In the genomic region with DNA sequence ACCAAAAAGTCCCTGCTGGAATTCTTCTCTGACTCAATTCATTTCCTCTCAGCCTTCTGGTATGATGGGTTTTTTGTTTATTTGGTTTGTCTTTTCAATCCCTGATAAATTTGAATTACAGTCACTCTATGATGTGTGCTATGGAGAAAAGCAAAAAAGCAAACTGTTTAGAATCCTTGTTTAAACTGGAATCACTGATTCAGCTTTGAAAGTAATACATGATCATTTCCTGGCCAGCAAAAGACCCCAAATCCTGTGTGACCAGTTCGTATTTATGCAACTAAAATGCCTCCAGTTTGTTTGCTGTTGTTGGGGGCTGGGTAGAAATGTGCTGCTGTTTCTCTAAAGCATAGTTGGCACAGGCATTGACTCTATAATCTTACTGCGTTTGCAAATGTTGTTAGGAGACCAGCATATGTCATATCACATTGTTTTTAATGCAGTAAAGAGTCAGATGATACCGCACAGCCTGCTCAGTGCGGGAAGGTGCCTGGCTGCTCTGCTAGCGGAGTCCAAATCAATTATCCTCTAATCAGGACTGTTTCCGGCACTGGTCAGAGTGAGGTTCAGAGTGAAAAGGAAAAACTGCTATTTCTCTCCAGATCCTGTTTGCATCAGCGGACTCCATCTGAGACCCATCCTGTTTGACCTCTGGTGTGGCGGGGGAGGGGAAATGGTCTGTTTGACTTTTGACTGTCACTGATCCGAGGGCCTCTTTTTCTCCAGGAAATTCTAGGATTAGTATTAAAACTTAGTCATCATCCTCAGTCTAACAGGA, we compare ENCODE assay signal across 11 cellular contexts. TPM values are rescaled to one million over a fixed set of nuclear protein-coding genes. Genes with fewer than 3 reads are reported as not detected.
DNase-seq lines count a peak whose midpoint lies in the region; TF ChIP-seq lines count a peak whose summit lies in the region.
"Had no signal": no experiment of that assay in that cellular context is flagged by ENCODE, and none has a peak within 500 bp of the region (broad histone marks: within the 10 kb centered on the region; RNA-seq: fewer than 3 reads in every experiment).

No MANE protein-coding gene starts in this region.

- 50% methylated on average over 9 of the region's 9 CpGs for WGBS in esophagus muscularis mucosa

- TF ChIP-seq CTCF in C4-2B (conservative IDR thresholded peaks at IDR 0.05) (no peak), esophagus muscularis mucosa (IDR thresholded peaks at IDR 0.05) (no peak), nephron (IDR thresholded peaks at IDR 0.05; ENCODE audit: unreplicated experiment in 3 of 3) (no peak)

- no peaks in the 10 kb centered on the region for H3K36me3 ChIP-seq in esophagus muscularis mucosa

- DNase-seq in NCI-H82 (lab: John Stamatoyannopoulos, UW) (peak; percentile 57), esophagus muscularis mucosa (ENCODE audit: extremely low spot score) (no peak), UCSD-AML1 (lab: John Stamatoyannopoulos, UW; ENCODE audit: unreplicated experiment) (no peak), NCI-H510A treated with DMSO at 0.1 percent for 48 hours (lab: John Stamatoyannopoulos, UW) (no peak)
- no peak for DNase-seq in activated T-helper 2 cell treated with anti-CD3 and anti-CD28 coated beads, Interferon-gamma antibody, Interleukin-2, Interleukin-4, amounts not matched to agents 10 μg/mL and 5 μg/mL and 100 μg/mL, durations not matched to agents 14 hours and 24 hours and 36 hours (ENCODE audit: low spot score)
- DNase-seq in activated naive CD4-positive, alpha-beta T cell treated with Interleukin-2 at 50 U/mL for 16 hours, result no peak
- DNase-seq: NCI-H1048, T-helper 1 cell had no signal

- H3K4me1 Mint-ChIP-seq in nephron, result peaks cover 68% of the 10 kb centered on the region
- peaks cover 1% of the 10 kb centered on the region for H3K4me1 Mint-ChIP-seq in activated T-helper 2 cell treated with anti-CD3 and anti-CD28 coated beads, Interferon-gamma antibody, Interleukin-2, Interleukin-4, amounts not matched to agents 10 μg/mL and 5 μg/mL and 100 μg/mL, durations not matched to agents 14 hours and 24 hours and 36 hours (ENCODE audit: low read depth)

- H3K27ac Mint-ChIP-seq in nephron, result peak overlapping the region; percentile 96 to 98 (median 97)
- no peak overlapping the region for H3K27ac Mint-ChIP-seq in activated T-helper 2 cell treated with anti-CD3 and anti-CD28 coated beads, Interferon-gamma antibody, Interleukin-2, Interleukin-4, amounts not matched to agents 10 μg/mL and 5 μg/mL and 100 μg/mL, durations not matched to agents 14 hours and 24 hours and 36 hours
- H3K27ac Mint-ChIP-seq: activated naive CD8-positive, alpha-beta T cell had no signal

- H3K4me3 ChIP-seq in esophagus muscularis mucosa, result no peak overlapping the region

- H3K4me3 Mint-ChIP-seq in nephron, result peak overlapping the region; percentile 13 to 53 (median 50)
- no peak overlapping the region for H3K4me3 Mint-ChIP-seq in activated T-helper 2 cell treated with anti-CD3 and anti-CD28 coated beads, Interferon-gamma antibody, Interleukin-2, Interleukin-4, amounts not matched to agents 10 μg/mL and 5 μg/mL and 100 μg/mL, durations not matched to agents 14 hours and 24 hours and 36 hours (ENCODE audit: low read depth)
- H3K4me3 Mint-ChIP-seq: activated naive CD8-positive, alpha-beta T cell had no signal

- no peaks in the 10 kb centered on the region for H3K27me3 Mint-ChIP-seq in nephron (ENCODE audit: low read depth)
- H3K27me3 Mint-ChIP-seq in activated T-helper 2 cell treated with anti-CD3 and anti-CD28 coated beads, Interferon-gamma antibody, Interleukin-2, Interleukin-4, amounts not matched to agents 10 μg/mL and 5 μg/mL and 100 μg/mL, durations not matched to agents 14 hours and 24 hours and 36 hours (ENCODE audit: low read depth), result peaks cover 25% of the 10 kb centered on the region

- no peaks in the 10 kb centered on the region for H3K27me3 ChIP-seq in esophagus muscularis mucosa

- H3K27ac ChIP-seq in C4-2B (peak overlapping the region; percentile 40), esophagus muscularis mucosa (replicated peaks in 1 of 4) (peak overlapping the region in 3 of 4 donors; percentile 10 to 41 (median 41))

- H3K9me3 ChIP-seq in esophagus muscularis mucosa, result no peaks in the 10 kb centered on the region

- no peaks in the 10 kb centered on the region for H3K36me3 Mint-ChIP-seq in nephron (ENCODE audit: low read depth)
- H3K36me3 Mint-ChIP-seq in activated T-helper 2 cell treated with anti-CD3 and anti-CD28 coated beads, Interferon-gamma antibody, Interleukin-2, Interleukin-4, amounts not matched to agents 10 μg/mL and 5 μg/mL and 100 μg/mL, durations not matched to agents 14 hours and 24 hours and 36 hours (ENCODE audit: low read depth), result no peaks in the 10 kb centered on the region

- TF ChIP-seq POLR2A in esophagus muscularis mucosa (IDR thresholded peaks at IDR 0.05; ENCODE audit: low read depth), result no peak

- no peak for TF ChIP-seq EP300 in esophagus muscularis mucosa (IDR thresholded peaks at IDR 0.05)

- H3K4me1 ChIP-seq in esophagus muscularis mucosa, result peaks cover 23 to 31% (median 29%) of the 10 kb centered on the region in 4 donors

- intact Hi-C loops in esophagus muscularis mucosa (cut with DNase I), result no loop called here
- intact Hi-C loops in activated T-helper 2 cell treated with anti-CD3 and anti-CD28 coated beads, Interferon-gamma antibody, Interleukin-2, Interleukin-4, amounts not matched to agents 10 μg/mL and 5 μg/mL and 100 μg/mL, durations not matched to agents 14 hours and 24 hours and 36 hours (cut with micrococcal nuclease), result no loop called here

- H3K9me3 Mint-ChIP-seq in nephron, result no peaks in the 10 kb centered on the region
- no peaks in the 10 kb centered on the region for H3K9me3 Mint-ChIP-seq in activated T-helper 2 cell treated with anti-CD3 and anti-CD28 coated beads, Interferon-gamma antibody, Interleukin-2, Interleukin-4, amounts not matched to agents 10 μg/mL and 5 μg/mL and 100 μg/mL, durations not matched to agents 14 hours and 24 hours and 36 hours

RNA-seq across cellular contexts. Expression of a gene that starts 40.6 kb away (rescaled TPM):
- 100 to 1,000 TPM in 2 of 4 donors, 10 to 100 TPM in 2; 60.1 to 228 (median 99.2) TPM for total RNA-seq in esophagus muscularis mucosa
- total RNA-seq in activated T-helper 2 cell treated with anti-CD3 and anti-CD28 coated beads, Interferon-gamma antibody, Interleukin-2, Interleukin-4, amounts not matched to agents 10 μg/mL and 5 μg/mL and 100 μg/mL, durations not matched to agents 14 hours and 24 hours and 36 hours, result 37.8 and 47.4 TPM in 2 replicates

RNA-seq across cellular contexts. Expression of a gene that starts 43.8 kb away (rescaled TPM):
- 10 to 100 TPM; 43.2 to 61.9 (median 48.8) TPM for total RNA-seq in esophagus muscularis mucosa
- 79.4 and 88.2 TPM in 2 replicates for total RNA-seq in activated T-helper 2 cell treated with anti-CD3 and anti-CD28 coated beads, Interferon-gamma antibody, Interleukin-2, Interleukin-4, amounts not matched to agents 10 μg/mL and 5 μg/mL and 100 μg/mL, durations not matched to agents 14 hours and 24 hours and 36 hours
